Comparison of ENCODE assay signal across 15 cellular contexts in genomic region chr1:207327994-207328393, GRCh38. TPM values are rescaled to one million over a fixed set of nuclear protein-coding genes. Genes with fewer than 3 reads are reported as not detected.
DNase-seq lines count a peak whose midpoint lies in the region; ATAC-seq, FAIRE-seq and TF ChIP-seq lines count a peak whose summit lies in the region.
"Had no signal": no experiment of that assay in that cellular context is flagged by ENCODE, and none has a peak within 500 bp of the region (broad histone marks: within the 10 kb centered on the region; RNA-seq: fewer than 3 reads in every experiment).

No MANE protein-coding gene starts in this region.

- FAIRE-seq in astrocyte (lab: Jason Lieb, UNC) = no peak
- FAIRE-seq: frontal cortex, pancreas had no signal

- H3K9me3 ChIP-seq in CD4-positive, alpha-beta memory T cell (ENCODE audit: control insufficient read depth in 1 of 2, low read length in 2 of 2) = peaks cover 0 to 2% of the 10 kb centered on the region in 2 donors
- H3K9me3 ChIP-seq in astrocyte (ENCODE audit: insufficient read depth, low read depth, low read length) = peaks cover 3% of the 10 kb centered on the region
- no peaks in the 10 kb centered on the region for H3K9me3 ChIP-seq in mesenchymal stem cell (ENCODE audit: control insufficient read depth, low read length)
- H3K9me3 ChIP-seq: pancreas, testis had no signal

- H3K4me3 Mint-ChIP-seq in CD4-positive, alpha-beta memory T cell = no peak overlapping the region
- H3K4me3 Mint-ChIP-seq in astrocyte (ENCODE audit: unreplicated experiment) = no peak overlapping the region

- H2AK5ac ChIP-seq in mesenchymal stem cell (ENCODE audit: low read length, severe bottlenecking) = no peak overlapping the region

- H2BK15ac ChIP-seq in mesenchymal stem cell (ENCODE audit: low read depth, poor library complexity, severe bottlenecking) = no peak overlapping the region

- H2BK120ac ChIP-seq in mesenchymal stem cell (ENCODE audit: low read depth, low read length) = no peak overlapping the region

- peaks cover 72 to 75% of the 10 kb centered on the region in 2 donors for H3K36me3 Mint-ChIP-seq in CD4-positive, alpha-beta memory T cell
- peaks cover 8% of the 10 kb centered on the region for H3K36me3 Mint-ChIP-seq in astrocyte (ENCODE audit: low read depth, unreplicated experiment)

- no peak overlapping the region for H3K4me3 ChIP-seq in CD4-positive, alpha-beta memory T cell (ENCODE audit: low read length in 2 of 2)
- no peak overlapping the region for H3K4me3 ChIP-seq in astrocyte (ENCODE audit: insufficient read depth, low read depth, low read length)
- no peak overlapping the region for H3K4me3 ChIP-seq in mesenchymal stem cell (ENCODE audit: insufficient read depth in 1 of 2, low read depth in 1 of 2, low read length in 2 of 2)
- H3K4me3 ChIP-seq: pancreas, testis had no signal

- H3K36me3 ChIP-seq in CD4-positive, alpha-beta memory T cell (ENCODE audit: insufficient read depth, low read length) = peaks cover 62% of the 10 kb centered on the region
- H3K36me3 ChIP-seq in astrocyte (ENCODE audit: insufficient read depth, low read length) (no peaks in the 10 kb centered on the region), mesenchymal stem cell (ENCODE audit: control insufficient read depth in 1 of 2, insufficient read depth in 2 of 2, low read depth in 1 of 2, low read length in 2 of 2) (peaks cover 7 to 98% of the 10 kb centered on the region in 2 experiments)

- H3K27ac Mint-ChIP-seq in CD4-positive, alpha-beta memory T cell = peak overlapping the region in 4 of 7 donors; percentile 2 to 83 (median 32)
- no peak overlapping the region for H3K27ac Mint-ChIP-seq in astrocyte (ENCODE audit: unreplicated experiment)

- H3K23ac ChIP-seq in mesenchymal stem cell (ENCODE audit: low read length in 2 of 2) = no peak overlapping the region

- no peaks in the 10 kb centered on the region for H3K79me2 ChIP-seq in astrocyte (ENCODE audit: insufficient read depth, low read length)

- H3K27ac ChIP-seq in CD4-positive, alpha-beta memory T cell (ENCODE audit: low read depth, low read length) = no peak overlapping the region
- H3K27ac ChIP-seq in astrocyte (ENCODE audit: low read depth, low read length) (no peak overlapping the region), mesenchymal stem cell (ENCODE audit: low read length, poor library complexity, severe bottlenecking) (no peak overlapping the region)
- H3K27ac ChIP-seq: pancreas, testis had no signal

- H3K4me1 Mint-ChIP-seq in CD4-positive, alpha-beta memory T cell = peaks cover 21 to 39% (median 32%) of the 10 kb centered on the region in 4 donors
- peaks cover 5% of the 10 kb centered on the region for H3K4me1 Mint-ChIP-seq in astrocyte (ENCODE audit: low read depth, unreplicated experiment)

- CTCF ChIA-PET in CD4-positive, alpha-beta memory T cell (lab: Charles Lee; ENCODE audit: partially characterized antibody) = no interaction called here

- H3K4ac ChIP-seq in mesenchymal stem cell (ENCODE audit: low read depth in 1 of 2, low read length in 2 of 2) = no peak overlapping the region

- peaks cover 29% of the 10 kb centered on the region for H3K4me1 ChIP-seq in CD4-positive, alpha-beta memory T cell (ENCODE audit: insufficient read depth, low read length)
- no peaks in the 10 kb centered on the region for H3K4me1 ChIP-seq in astrocyte (ENCODE audit: insufficient read depth, low read length)
- no peaks in the 10 kb centered on the region for H3K4me1 ChIP-seq in mesenchymal stem cell (ENCODE audit: control insufficient read depth, insufficient read depth, low read depth, low read length)
- H3K4me1 ChIP-seq: testis had no signal

- no peaks in the 10 kb centered on the region for H3K27me3 ChIP-seq in CD4-positive, alpha-beta memory T cell (ENCODE audit: insufficient read depth, low read length)
- no peaks in the 10 kb centered on the region for H3K27me3 ChIP-seq in astrocyte (ENCODE audit: insufficient read depth, low read length)
- no peaks in the 10 kb centered on the region for H3K27me3 ChIP-seq in mesenchymal stem cell (ENCODE audit: control insufficient read depth in 1 of 2, insufficient read depth in 1 of 2, low read length in 2 of 2)
- H3K27me3 ChIP-seq: pancreas, testis had no signal

- no peaks in the 10 kb centered on the region for H3K27me3 Mint-ChIP-seq in CD4-positive, alpha-beta memory T cell
- no peaks in the 10 kb centered on the region for H3K27me3 Mint-ChIP-seq in astrocyte (ENCODE audit: low read depth, unreplicated experiment)

- H4K8ac ChIP-seq in mesenchymal stem cell (ENCODE audit: low read length) = no peak overlapping the region

- ATAC-seq in HG03354 (IDR thresholded peaks at IDR 0.05; ENCODE audit: poor library complexity, severe bottlenecking, unreplicated experiment) = no peak
- no peak for ATAC-seq in GM18511 (IDR thresholded peaks at IDR 0.05; ENCODE audit: unreplicated experiment)
- no peak for ATAC-seq in GM19324 (IDR thresholded peaks at IDR 0.05; ENCODE audit: low FRiP score, unreplicated experiment)
- ATAC-seq: pancreas, SK-N-SH treated with all-trans-retinoic acid at 6 μM for 48 hours had no signal

- no peak for TF ChIP-seq CTCF in astrocyte (IDR thresholded peaks at IDR 0.05; ENCODE audit: insufficient read depth, low read depth, low read length)

- DNase-seq in CD4-positive, alpha-beta memory T cell = peak in 1 of 5 donors; percentile 21
- DNase-seq in HT1080 (ENCODE audit: low read depth) = peak; percentile 74
- DNase-seq in astrocyte (ENCODE audit: low read depth) = peak; percentile 71
- peak; percentile 70 for DNase-seq in mesenchymal stem cell
- no peak for DNase-seq in activated CD4-positive, CD25-positive, alpha-beta regulatory T cell treated with anti-CD3 and anti-CD28 coated beads, Interleukin-2, amount 50 U/mL, for 72 hours
- DNase-seq: caudate nucleus, left cardiac atrium, NCI-H526 treated with DMSO at 0.1 percent for 48 hours, pancreas, testis had no signal

- no peak overlapping the region for H2AFZ ChIP-seq in astrocyte (ENCODE audit: low read depth, low read length)
- H2AFZ ChIP-seq in mesenchymal stem cell (ENCODE audit: low read depth, low read length) = no peak overlapping the region

- H3K18ac ChIP-seq in mesenchymal stem cell (ENCODE audit: low read depth in 1 of 2, low read length in 2 of 2) = peak overlapping the region in 1 of 2 experiments; percentile 55

- H3K9ac ChIP-seq in astrocyte (ENCODE audit: low read length) (no peak overlapping the region), mesenchymal stem cell (ENCODE audit: low read length) (no peak overlapping the region)

- H4K20me1 ChIP-seq in astrocyte (ENCODE audit: insufficient read depth, low read length) = no peaks in the 10 kb centered on the region

- no peaks in the 10 kb centered on the region for H3K79me1 ChIP-seq in mesenchymal stem cell (replicated peaks; ENCODE audit: low read length, poor library complexity, severe bottlenecking)

- H3K9me3 Mint-ChIP-seq in CD4-positive, alpha-beta memory T cell = peaks cover 0 to 6% (median 4%) of the 10 kb centered on the region in 8 donors
- H3K9me3 Mint-ChIP-seq in astrocyte (ENCODE audit: unreplicated experiment) = no peaks in the 10 kb centered on the region

- H3K14ac ChIP-seq in mesenchymal stem cell (ENCODE audit: low read length in 2 of 2) = no peak overlapping the region

- POLR2A ChIA-PET in CD4-positive, alpha-beta memory T cell (lab: Charles Lee; ENCODE audit: partially characterized antibody) = no interaction called here

- H4K91ac ChIP-seq in mesenchymal stem cell (ENCODE audit: low read length) = no peak overlapping the region

- H2BK5ac ChIP-seq in mesenchymal stem cell (ENCODE audit: low read depth, low read length, poor library complexity, severe bottlenecking) = no peak overlapping the region

- H2BK12ac ChIP-seq in mesenchymal stem cell (ENCODE audit: low read length in 2 of 2) = no peak overlapping the region

- no peak overlapping the region for H3K4me2 ChIP-seq in astrocyte (ENCODE audit: low read length)
- no peak overlapping the region for H3K4me2 ChIP-seq in mesenchymal stem cell (ENCODE audit: low read length, poor library complexity, severe bottlenecking)

- intact Hi-C loops in CD4-positive, alpha-beta memory T cell (cut with micrococcal nuclease) = loop anchor here (10.0 kb wide), 1 partner anchor 47 kb away; no protein-coding TSS in a partner anchor

RNA-seq across cellular contexts. Expression of gene CD55, which starts 6.5 kb away (rescaled TPM):
- 10 to 100 TPM; 69.0 to 77.3 TPM for total RNA-seq in CD4-positive, alpha-beta memory T cell
- polyA plus RNA-seq in CD4-positive, alpha-beta memory T cell = 10 to 100 TPM; 73.2 to 92.1 TPM
- total RNA-seq in HT1080 (2014; rRNA removed; shearing (Covaris generic)) = 37.5 and 41.5 TPM in 2 replicates
- polyA plus RNA-seq in HT1080 (2015; cell fraction: cytosol; rRNA removed) = 79.3 and 85.5 TPM in 2 replicates
- 98.9 and 117 TPM in 2 replicates for polyA plus RNA-seq in HT1080 (2015; cell fraction: nucleus; rRNA removed)
- total RNA-seq in astrocyte = 18.7 and 27.3 TPM in 2 replicates
- 11.8 TPM for polyA plus RNA-seq in mesenchymal stem cell (2013, experiment 1 of 2)
- polyA plus RNA-seq in mesenchymal stem cell (2013, experiment 2 of 2) = 12.3 TPM
